ENCODE assay signal across 18 cellular contexts in the genomic region with DNA sequence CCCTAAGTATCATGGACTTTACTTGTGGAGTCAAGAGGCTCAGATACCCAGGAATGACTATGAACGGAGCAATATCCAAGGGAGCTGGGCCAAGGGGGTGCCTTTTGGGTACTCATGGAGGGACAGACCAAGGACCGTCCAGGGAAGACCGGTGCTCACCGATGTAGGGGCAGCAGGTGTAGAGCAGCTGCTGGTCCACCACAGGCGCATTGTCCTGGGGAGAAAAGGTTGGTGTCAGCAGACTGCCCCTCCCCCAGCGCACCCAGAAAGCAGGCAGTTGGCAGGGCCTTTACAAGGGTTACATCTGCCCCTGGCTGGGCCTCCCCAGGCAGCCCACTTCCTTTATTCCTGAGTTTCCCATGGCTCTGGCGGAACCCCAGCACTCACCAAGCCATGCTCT. TPM values are rescaled to one million over a fixed set of nuclear protein-coding genes. Genes with fewer than 3 reads are reported as not detected.
A peak's percentile ranks its signal among the peaks of the same experiment; 100 is the strongest.
DNase-seq lines count a peak whose midpoint lies in the region; ATAC-seq and TF ChIP-seq lines count a peak whose summit lies in the region.
"Had no signal": no experiment of that assay in that cellular context is flagged by ENCODE, and none has a peak within 500 bp of the region (broad histone marks: within the 10 kb centered on the region; RNA-seq: fewer than 3 reads in every experiment).

No MANE protein-coding gene starts in this region.

- no peaks in the 10 kb centered on the region for H3K9me3 ChIP-seq in RWPE2 (ENCODE audit: severe bottlenecking)
- H3K9me3 ChIP-seq in osteoblast (ENCODE audit: low read depth, low read length), result no peaks in the 10 kb centered on the region
- no peaks in the 10 kb centered on the region for H3K9me3 ChIP-seq in Peyer's patch
- H3K9me3 ChIP-seq: BE2C, Caco-2 had no signal

- in situ Hi-C loops in GM13976 (cut with MboI; ENCODE audit: low sequenced_read_pairs, unreplicated experiment), result no loop called here

- H3K36me3 ChIP-seq in RWPE2 (ENCODE audit: low read depth) (peaks cover 92% of the 10 kb centered on the region), osteoblast (ENCODE audit: insufficient read depth, low read length) (peaks cover 72% of the 10 kb centered on the region), Peyer's patch (peaks cover 0 to 95% (median 0%) of the 10 kb centered on the region in 3 donors)

- H3K4me3 ChIP-seq in RWPE2 (ENCODE audit: severe bottlenecking) (no peak overlapping the region), osteoblast (ENCODE audit: insufficient read depth, low read length) (no peak overlapping the region), Peyer's patch (no peak overlapping the region)
- H3K4me3 ChIP-seq: GM23338 had no signal

- H4K20me1 ChIP-seq in osteoblast (ENCODE audit: insufficient read depth, low read length), result peaks cover 8% of the 10 kb centered on the region

- H2AFZ ChIP-seq in osteoblast (ENCODE audit: low read length), result no peak overlapping the region
- H2AFZ ChIP-seq: GM23338 had no signal

- CTCF ChIA-PET in GM10248 (lab: Yijun Ruan, JAX), result no interaction called here

- H3K27ac ChIP-seq in RWPE2 (ENCODE audit: poor library complexity, severe bottlenecking) (no peak overlapping the region), osteoblast (ENCODE audit: low read depth, low read length) (no peak overlapping the region), Peyer's patch (no peak overlapping the region)
- H3K27ac ChIP-seq: C4-2B had no signal

- H3K27me3 ChIP-seq in RWPE2 (ENCODE audit: insufficient read depth, poor library complexity, severe bottlenecking) (no peaks in the 10 kb centered on the region), osteoblast (ENCODE audit: insufficient read depth, low read length) (no peaks in the 10 kb centered on the region), Peyer's patch (no peaks in the 10 kb centered on the region)
- H3K27me3 ChIP-seq: BE2C had no signal

- POLR2A ChIA-PET in GM10248 (lab: Yijun Ruan, JAX), result no interaction called here

- no peak overlapping the region for H3K4me2 ChIP-seq in osteoblast (ENCODE audit: insufficient read depth, low read length)
- H3K4me2 ChIP-seq: GM23338 had no signal

- ATAC-seq in RWPE2 (ENCODE audit: low read depth) (no peak), GM19324 (IDR thresholded peaks at IDR 0.05; ENCODE audit: low FRiP score, unreplicated experiment) (no peak)

- DNase-seq in GM10248 (ENCODE audit: extremely low spot score) (peak; percentile 12), GM13976 (ENCODE audit: low spot score) (peak; percentile 27), RWPE2 (ENCODE audit: low spot score) (peak; percentile 68), osteoblast (ENCODE audit: insufficient read length, low spot score, missing footprints) (peak; percentile 41), GM19238 (ENCODE audit: insufficient read length, low spot score) (no peak), Peyer's patch (no peak), DMS53 (lab: John Stamatoyannopoulos, UW) (no peak)
- DNase-seq: ACHN; BE2C; Caco-2; CD4-positive, alpha-beta T cell; DMS79; GDM1; HCEC 1CT; IMR-90 had no signal

- H3K4me1 ChIP-seq in RWPE2 (ENCODE audit: insufficient read depth, poor library complexity, severe bottlenecking), result no peaks in the 10 kb centered on the region
- H3K4me1 ChIP-seq in osteoblast (ENCODE audit: insufficient read depth, low read length), result no peaks in the 10 kb centered on the region
- no peaks in the 10 kb centered on the region for H3K4me1 ChIP-seq in Peyer's patch
- H3K4me1 ChIP-seq: BE2C, Caco-2 had no signal

- peaks cover 5% of the 10 kb centered on the region for H3K79me2 ChIP-seq in osteoblast (ENCODE audit: insufficient read depth, low read length)

- TF ChIP-seq CTCF in GM10248 (IDR thresholded peaks at IDR 0.05; ENCODE audit: control extremely low read depth, extremely low read depth, low read depth, missing control alignments) (no peak), GM13976 (IDR thresholded peaks at IDR 0.05; ENCODE audit: borderline replicate concordance, control extremely low read depth, extremely low read depth, insufficient read depth, missing control alignments) (no peak), RWPE2 (IDR thresholded peaks at IDR 0.05; ENCODE audit: poor library complexity, severe bottlenecking) (no peak), osteoblast (IDR thresholded peaks at IDR 0.05; ENCODE audit: extremely low read depth, low read depth, low read length) (no peak), Peyer's patch (IDR thresholded peaks at IDR 0.05) (no peak)

- no peak for TF ChIP-seq POLR2A in Peyer's patch (IDR thresholded peaks at IDR 0.05)

RNA-seq across cellular contexts. Expression of gene CDAN1, which starts 7.5 kb away (rescaled TPM):
- total RNA-seq in osteoblast (7.6 and 9.7 TPM in 2 replicates), Peyer's patch (10 to 100 TPM in 3 of 4 donors, 1 to 10 TPM in 1; 9.1 to 16.5 (median 10.7) TPM)

Comparison
In these comparisons a context has a peak if more than half of its experiments do, and no peak if none do; other contexts are left out.
1. DNase-seq: peak in GM10248 (single experiment), GM13976 (single experiment), RWPE2 (single experiment) and osteoblast (single experiment); none in GM19238 (single experiment), Peyer's patch (0 of 3) and DMS53 (single experiment).